Comparison of ENCODE assay signal across 27 cellular contexts in the genomic region with DNA sequence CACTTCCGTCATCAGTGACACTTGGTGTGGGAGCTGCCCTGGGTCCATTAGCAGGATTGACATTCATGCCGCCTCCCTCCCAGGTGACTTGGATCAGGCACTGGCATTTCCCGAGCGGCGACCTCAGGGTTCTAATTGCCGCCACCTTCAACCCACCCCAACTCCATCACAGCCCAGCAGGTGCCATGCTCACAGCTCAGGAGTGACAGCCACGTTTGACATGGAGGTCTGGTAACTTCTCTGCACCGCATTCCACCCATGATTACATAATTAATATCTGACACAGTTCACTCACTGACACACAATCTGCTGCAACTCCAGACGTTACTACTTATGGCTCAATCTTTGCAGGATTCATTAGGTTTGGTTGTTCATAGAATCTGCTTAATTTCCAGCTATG.
"Had no signal": no experiment of that assay in that cellular context is flagged by ENCODE, and none has a peak within 500 bp of the region (broad histone marks: within the 10 kb centered on the region; RNA-seq: fewer than 3 reads in every experiment).

No MANE protein-coding gene starts in this region.

- H3K4me1 ChIP-seq: adrenal gland, ascending aorta, body of pancreas, breast epithelium had no signal

- DNase-seq: activated gamma-delta T cell; activated gamma-delta T cell treated with Interleukin-2 at 50 U/mL for 16 hours; activated naive CD4-positive, alpha-beta T cell; activated naive CD4-positive, alpha-beta T cell treated with anti-CD3 and anti-CD28 coated beads for 36 hours; activated naive CD4-positive, alpha-beta T cell treated with anti-CD3 and anti-CD28 coated beads, Interleukin-2, amount 10 ng/mL, durations not matched to agents 7 days and 5 days; activated naive CD4-positive, alpha-beta T cell treated with anti-CD3 and anti-CD28 coated beads, Interleukin-2, amount 50 U/mL, for 16 hours; activated naive CD8-positive, alpha-beta T cell treated with anti-CD3 and anti-CD28 coated beads for 36 hours; activated naive CD8-positive, alpha-beta T cell treated with anti-CD3 and anti-CD28 coated beads, Interleukin-2, amount 10 ng/mL, durations not matched to agents 7 days and 5 days; activated naive CD8-positive, alpha-beta T cell treated with anti-CD3 and anti-CD28 coated beads, Interleukin-2, amount 50 U/mL, for 24 hours; activated T-cell treated with anti-CD3 and anti-CD28 coated beads for 4 hours; activated T-cell treated with anti-CD3 and anti-CD28 coated beads, Interleukin-2, amount 50 U/mL, for 1 hour; activated T-cell treated with anti-CD3 and anti-CD28 coated beads, Interleukin-2, amount 50 U/mL, for 24 hours; activated T-cell treated with anti-CD3 and anti-CD28 coated beads, Interleukin-2, amount 50 U/mL, for 4 hours; activated T-cell treated with anti-CD3 and anti-CD28 coated beads, Interleukin-2, amount 50 U/mL, for 48 hours; activated T-cell treated with anti-CD3 and anti-CD28 coated beads, Interleukin-2, amount 50 U/mL, for 72 hours; adrenal gland; amniotic stem cell; amygdala; anterior cingulate cortex; aorta; body of pancreas; brain microvascular endothelial cell; central memory CD4-positive, alpha-beta T cell; cerebellar nuclear complex had no signal

- H3K36me3 ChIP-seq: adrenal gland, ascending aorta, brain microvascular endothelial cell, breast epithelium, cardiac muscle cell had no signal

- H3K27ac ChIP-seq: adrenal gland, ascending aorta, body of pancreas, brain microvascular endothelial cell, breast epithelium, cardiac muscle cell had no signal

- H3K27me3 ChIP-seq: adrenal gland, ascending aorta, body of pancreas, brain microvascular endothelial cell, cardiac muscle cell had no signal

- H3K9me3 ChIP-seq: adrenal gland, ascending aorta, body of pancreas had no signal

- H3K4me3 ChIP-seq: adrenal gland, ascending aorta, body of pancreas, breast epithelium, cardiac muscle cell had no signal
